ENCODE assay signal across 14 cellular contexts in genomic region chr6:52757646-52758338, GRCh38. TPM values are rescaled to one million over a fixed set of nuclear protein-coding genes. Genes with fewer than 3 reads are reported as not detected.
DNase-seq lines count a peak whose midpoint lies in the region; ATAC-seq, FAIRE-seq and TF ChIP-seq lines count a peak whose summit lies in the region.
"Not testable (repeated sequence)": the region's sequence is repeated elsewhere in the genome, so short reads cannot be mapped to it uniquely, and the experiment has no call there.
"Had no signal": no experiment of that assay in that cellular context is flagged by ENCODE, and none has a peak within 500 bp of the region (broad histone marks: within the 10 kb centered on the region; RNA-seq: fewer than 3 reads in every experiment).

No MANE protein-coding gene starts in this region.

- H3K9me3 ChIP-seq in MG63: not testable (repeated sequence)

- peak; percentile 9 for FAIRE-seq in urothelium cell line (lab: Jason Lieb, UNC)

- not testable (repeated sequence) for H3K27me3 ChIP-seq in MG63

- peak; percentile 51 for ATAC-seq in omental fat pad (ENCODE audit: low FRiP score)

- DNase-seq in AG09309 (ENCODE audit: low read depth) (peak; percentile 43), GM03348 (ENCODE audit: low spot score) (peak; percentile 37), MG63 (peak; percentile 69), amniotic epithelial cell (ENCODE audit: low read depth) (peak; percentile 56), cardiac fibroblast (ENCODE audit: low read depth in 2 of 2) (peak; percentile 75 to 92), fibroblast of peridontal ligament (ENCODE audit: extremely low read depth) (peak; percentile 65)
- not testable (repeated sequence) for DNase-seq in omental fat pad (ENCODE audit: low spot score); urothelium cell line (ENCODE audit: low spot score)

- not testable (repeated sequence) for H3K36me3 ChIP-seq in MG63

- not testable (repeated sequence) for TF ChIP-seq CTCF in AG09309 (IDR thresholded peaks at IDR 0.05; ENCODE audit: control insufficient read depth, insufficient read depth, low read depth, low read length, missing control alignments); cardiac fibroblast (IDR thresholded peaks at IDR 0.05; ENCODE audit: low read depth, low read length); omental fat pad (IDR thresholded peaks at IDR 0.05)

- H3K4me3 ChIP-seq in AG09309 (ENCODE audit: control insufficient read depth, low read depth, low read length); MG63; cardiac fibroblast (replicated peaks in 1 of 2; ENCODE audit: low read depth in 2 of 2, low read length in 2 of 2): not testable (repeated sequence)

RNA-seq across cellular contexts. Expression of gene GSTA2, which starts 5.5 kb away (rescaled TPM):
- 0.63 TPM in 1 of 2 replicates, not detected in the other for total RNA-seq in MG63 (2014; rRNA removed; shearing (Covaris generic); ENCODE audit: low replicate concordance)
- not detected for total RNA-seq in omental fat pad
- total RNA-seq: A673; CD4-positive, alpha-beta memory T cell; Daoy; LHCN-M2; NCI-H460; Right ventricle myocardium superior had no signal

RNA-seq across cellular contexts. Expression of gene GSTA1, which starts 45.8 kb away (rescaled TPM):
- total RNA-seq in MG63 (2014; rRNA removed; shearing (Covaris generic); ENCODE audit: low replicate concordance): 2.2 TPM in 2 replicates
- not detected for total RNA-seq in omental fat pad
- total RNA-seq: A673; CD4-positive, alpha-beta memory T cell; Daoy; LHCN-M2; NCI-H460; Right ventricle myocardium superior had no signal
